Comparison of ENCODE assay signal across 9 cellular contexts in the genomic region with DNA sequence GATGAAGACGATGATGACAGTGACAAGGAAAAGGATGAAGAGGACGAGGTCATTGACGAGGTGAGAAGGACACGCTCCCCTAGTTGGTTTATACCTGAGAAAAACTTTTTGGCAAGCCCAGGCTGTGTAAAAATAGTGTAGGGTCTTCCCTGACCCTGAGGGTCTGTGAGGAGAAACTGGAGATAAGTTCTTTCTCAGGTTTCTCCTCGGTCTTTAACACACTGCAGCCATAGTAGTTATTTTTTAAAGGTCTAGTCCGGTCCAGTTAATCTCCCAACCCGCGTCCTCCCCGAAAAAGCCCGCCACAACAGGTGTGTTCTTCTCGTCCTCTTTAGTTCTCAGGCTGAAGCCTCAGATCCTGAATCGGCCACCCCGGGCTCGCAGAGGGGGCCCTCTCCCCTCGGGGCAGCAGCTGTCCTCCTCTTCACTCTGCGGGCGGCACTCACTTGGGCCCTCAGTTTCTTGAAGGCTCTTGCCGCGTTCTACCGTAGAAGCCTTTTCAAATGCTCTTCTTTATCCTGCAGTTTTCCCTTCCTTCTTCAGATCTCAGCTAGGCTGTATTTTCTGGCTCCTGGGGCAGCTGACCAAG. TPM values are rescaled to one million over a fixed set of nuclear protein-coding genes. Genes with fewer than 3 reads are reported as not detected.
DNase-seq lines count a peak whose midpoint lies in the region; ATAC-seq and TF ChIP-seq lines count a peak whose summit lies in the region.
"Had no signal": no experiment of that assay in that cellular context is flagged by ENCODE, and none has a peak within 500 bp of the region (broad histone marks: within the 10 kb centered on the region; RNA-seq: fewer than 3 reads in every experiment).

No MANE protein-coding gene starts in this region.

- H3K4me3 Mint-ChIP-seq in Calu3 (ENCODE audit: low read depth, unreplicated experiment) (no peak overlapping the region), glutamatergic neuron (ENCODE audit: unreplicated experiment) (no peak overlapping the region)
- H3K4me3 Mint-ChIP-seq: T-helper 1 cell treated with Interleukin-12 subunit alpha and Interleukin-12 subunit beta and Interleukin-4 antibody, amounts not matched to agents 30 μg/mL and 1 μg/mL, for 36 hours had no signal

- H3K4me1 Mint-ChIP-seq in Calu3 (ENCODE audit: low read depth, unreplicated experiment), result peaks cover 15% of the 10 kb centered on the region
- peaks cover 2% of the 10 kb centered on the region for H3K4me1 Mint-ChIP-seq in glutamatergic neuron (ENCODE audit: low read depth, unreplicated experiment)

- H3K36me3 Mint-ChIP-seq in Calu3 (ENCODE audit: insufficient read depth, unreplicated experiment) (peaks cover 19% of the 10 kb centered on the region), glutamatergic neuron (ENCODE audit: unreplicated experiment) (no peaks in the 10 kb centered on the region)

- H3K27ac Mint-ChIP-seq in Calu3 (ENCODE audit: unreplicated experiment), result no peak overlapping the region
- no peak overlapping the region for H3K27ac Mint-ChIP-seq in glutamatergic neuron (ENCODE audit: unreplicated experiment)
- H3K27ac Mint-ChIP-seq: T-helper 1 cell treated with Interleukin-12 subunit alpha and Interleukin-12 subunit beta and Interleukin-4 antibody, amounts not matched to agents 30 μg/mL and 1 μg/mL, for 36 hours had no signal

- TSS peak; percentile 70 for BruUV-seq in Calu3 (replicated peaks; lab: Mats Ljungman, UMichigan)

- DNase-seq in Calu3, result no peak
- DNase-seq in activated CD4-positive, alpha-beta T cell treated with anti-CD3 and anti-CD28 coated beads, Interleukin-2, amount 50 U/mL, for 1 hour, result peak; percentile 4
- DNase-seq in glomerular visceral epithelial cell (ENCODE audit: extremely low spot score), result peak; percentile 11
- DNase-seq in stimulated activated CD8-positive, alpha-beta memory T cell treated with anti-CD3 and anti-CD28 coated beads, Interleukin-4, amount 100 ng/mL, for 48 hours, result peak; percentile 38
- no peak for DNase-seq in glutamatergic neuron
- DNase-seq in A172 (ENCODE audit: low spot score), result no peak

- CTCF ChIA-PET in Calu3 (lab: Charles Lee), result no interaction called here

- H3K9me3 Mint-ChIP-seq in Calu3 (ENCODE audit: low read depth, unreplicated experiment), result no peaks in the 10 kb centered on the region
- no peaks in the 10 kb centered on the region for H3K9me3 Mint-ChIP-seq in glutamatergic neuron (ENCODE audit: unreplicated experiment)
- H3K9me3 Mint-ChIP-seq: T-helper 1 cell treated with Interleukin-12 subunit alpha and Interleukin-12 subunit beta and Interleukin-4 antibody, amounts not matched to agents 30 μg/mL and 1 μg/mL, for 36 hours had no signal

- ATAC-seq in HG02642 (IDR thresholded peaks at IDR 0.05; ENCODE audit: poor library complexity, unreplicated experiment) (peak; percentile 5), HG03097 (IDR thresholded peaks at IDR 0.05; ENCODE audit: low FRiP score, unreplicated experiment) (no peak)

- H3K27me3 Mint-ChIP-seq in Calu3 (ENCODE audit: unreplicated experiment) (no peaks in the 10 kb centered on the region), glutamatergic neuron (ENCODE audit: unreplicated experiment) (no peaks in the 10 kb centered on the region)

- intact Hi-C loops in Calu3 (cut with micrococcal nuclease; ENCODE audit: unreplicated experiment), result no loop called here

- no peak for TF ChIP-seq CTCF in Calu3 (IDR thresholded peaks at IDR 0.05; ENCODE audit: unreplicated experiment)
- no peak for TF ChIP-seq CTCF in glutamatergic neuron (IDR thresholded peaks at IDR 0.05; ENCODE audit: partially characterized antibody, unreplicated experiment)

RNA-seq across cellular contexts. Expression of a gene that starts 0.4 kb away (rescaled TPM):
- total RNA-seq in Calu3 (2022) (49.3 and 52.2 TPM in 2 replicates), glutamatergic neuron (ENCODE audit: unreplicated experiment) (50.9 TPM)
- 61.7 and 67.1 TPM in 2 replicates for total RNA-seq in A172 (2014; rRNA removed; shearing (Covaris generic))

RNA-seq across cellular contexts. Expression of a gene that starts 0.7 kb away (rescaled TPM):
- total RNA-seq in Calu3 (2022) (45.3 and 49.2 TPM in 2 replicates), glutamatergic neuron (ENCODE audit: unreplicated experiment) (48.0 TPM)
- total RNA-seq in A172 (2014; rRNA removed; shearing (Covaris generic)), result 98.4 and 101 TPM in 2 replicates

RNA-seq across cellular contexts. Expression of a gene that starts 48.1 kb away (rescaled TPM):
- total RNA-seq in Calu3 (2022), result 0.24 TPM in 1 of 2 replicates, not detected in the other
- not detected for total RNA-seq in glutamatergic neuron (ENCODE audit: unreplicated experiment)
- total RNA-seq in A172 (2014; rRNA removed; shearing (Covaris generic)), result not detected in 2 replicates

RNA-seq across cellular contexts. Expression of a gene that starts 57.3 kb away (rescaled TPM):
- total RNA-seq in Calu3 (2022) (29.2 and 32.2 TPM in 2 replicates), glutamatergic neuron (ENCODE audit: unreplicated experiment) (11.3 TPM)
- total RNA-seq in A172 (2014; rRNA removed; shearing (Covaris generic)), result 39.5 and 40.1 TPM in 2 replicates

Comparison
In these comparisons a context has a peak if more than half of its experiments do, and no peak if none do; other contexts are left out.
1. DNase-seq: peak in activated CD4-positive, alpha-beta T cell treated with anti-CD3 and anti-CD28 coated beads, Interleukin-2, amount 50 U/mL, for 1 hour (single experiment), glomerular visceral epithelial cell (single experiment) and stimulated activated CD8-positive, alpha-beta memory T cell treated with anti-CD3 and anti-CD28 coated beads, Interleukin-4, amount 100 ng/mL, for 48 hours (single experiment); none in Calu3 (single experiment), glutamatergic neuron (single experiment) and A172 (single experiment).